8 cellular contexts compared by ENCODE assay signal in genomic region chr1:108643492-108644333, GRCh38.
DNase-seq lines count a peak whose midpoint lies in the region; ATAC-seq and TF ChIP-seq lines count a peak whose summit lies in the region.

No MANE protein-coding gene starts in this region.

- H3K9me3 ChIP-seq in NT2/D1 (ENCODE audit: insufficient read depth, low read length): no peaks in the 10 kb centered on the region; the same call in 1 of the 2 replicates

- H3K9me3 Mint-ChIP-seq in activated naive CD4-positive, alpha-beta T cell treated with anti-CD3 and anti-CD28 coated beads, Interleukin-2, amount 10 ng/mL, durations not matched to agents 7 days and 5 days: peaks cover 15% of the 10 kb centered on the region

- H3K4me1 ChIP-seq in NT2/D1 (ENCODE audit: insufficient read depth, insufficient read length): no peaks in the 10 kb centered on the region

- no peak overlapping the region for H3K27ac ChIP-seq in 22Rv1

- TF ChIP-seq CTCF in 22Rv1 (IDR thresholded peaks at IDR 0.05) (peak; percentile 72), GM06990 (IDR thresholded peaks at IDR 0.05; ENCODE audit: insufficient read depth, low read length, poor library complexity, severe bottlenecking) (peak; percentile 45)

- CTCF ChIA-PET in activated naive CD4-positive, alpha-beta T cell treated with anti-CD3 and anti-CD28 coated beads, Interleukin-2, amount 10 ng/mL, durations not matched to agents 7 days and 5 days (lab: Charles Lee): interaction anchor here (0.6 to 6.4 kb wide), 18 partner anchors 10 to 517 kb away, joined by 3 to 84 read pairs (median 4); partner anchors contain the start of genes EEIG2 and PRPF38B

- H3K4me1 Mint-ChIP-seq in activated naive CD4-positive, alpha-beta T cell treated with anti-CD3 and anti-CD28 coated beads, Interleukin-2, amount 10 ng/mL, durations not matched to agents 7 days and 5 days: peaks cover 73% of the 10 kb centered on the region

- ATAC-seq in HG03521 (IDR thresholded peaks at IDR 0.05; ENCODE audit: unreplicated experiment): no peak

- peaks cover 43% of the 10 kb centered on the region for H3K36me3 Mint-ChIP-seq in activated naive CD4-positive, alpha-beta T cell treated with anti-CD3 and anti-CD28 coated beads, Interleukin-2, amount 10 ng/mL, durations not matched to agents 7 days and 5 days

- intact Hi-C loops in head of caudate nucleus (cut with DNase I): loop anchor here (5.0 to 10.0 kb wide), 2 partner anchors 89 to 131 kb away; no protein-coding TSS in a partner anchor

- H3K27ac Mint-ChIP-seq in activated naive CD4-positive, alpha-beta T cell treated with anti-CD3 and anti-CD28 coated beads, Interleukin-2, amount 10 ng/mL, durations not matched to agents 7 days and 5 days: peak overlapping the region; percentile 100

- no peak overlapping the region for H3K4me3 Mint-ChIP-seq in activated naive CD4-positive, alpha-beta T cell treated with anti-CD3 and anti-CD28 coated beads, Interleukin-2, amount 10 ng/mL, durations not matched to agents 7 days and 5 days

- no peak overlapping the region for H3K9ac ChIP-seq in NT2/D1 (ENCODE audit: insufficient read length, low read depth)

- H3K27me3 Mint-ChIP-seq in activated naive CD4-positive, alpha-beta T cell treated with anti-CD3 and anti-CD28 coated beads, Interleukin-2, amount 10 ng/mL, durations not matched to agents 7 days and 5 days: no peaks in the 10 kb centered on the region

- no peak for DNase-seq in GM06990 (ENCODE audit: extremely low read depth, insufficient read length)
- DNase-seq in HuH-7.5 (ENCODE audit: low spot score): peak; percentile 52
- peak; percentile 28 for DNase-seq in NT2/D1 (ENCODE audit: low read depth, low spot score)
- DNase-seq in activated naive CD4-positive, alpha-beta T cell treated with anti-CD3 and anti-CD28 coated beads, Interleukin-2, amount 10 ng/mL, durations not matched to agents 7 days and 5 days: peak; percentile 68
- peak in 29 of 42 donors; percentile 11 to 79 (median 55) for DNase-seq in head of caudate nucleus
- peak; percentile 49 for DNase-seq in putamen (ENCODE audit: low spot score)

- no peak overlapping the region for H3K4me3 ChIP-seq in GM06990 (replicated peaks; ENCODE audit: low read depth, low read length)
- no peak overlapping the region for H3K4me3 ChIP-seq in NT2/D1 (ENCODE audit: insufficient read length, low read depth)

- H3K36me3 ChIP-seq in GM06990 (ENCODE audit: control insufficient read depth, insufficient read depth, low read length) (no peaks in the 10 kb centered on the region; the same call in 1 of the 2 replicates), NT2/D1 (ENCODE audit: insufficient read depth, insufficient read length, low read length) (peaks cover 7% of the 10 kb centered on the region)

- H3K27me3 ChIP-seq in GM06990 (replicated peaks; ENCODE audit: control insufficient read depth, insufficient read depth, low read length) (no peaks in the 10 kb centered on the region), NT2/D1 (ENCODE audit: insufficient read depth, insufficient read length) (no peaks in the 10 kb centered on the region)
